Comparison of ENCODE assay signal across 38 cellular contexts in the genomic region with DNA sequence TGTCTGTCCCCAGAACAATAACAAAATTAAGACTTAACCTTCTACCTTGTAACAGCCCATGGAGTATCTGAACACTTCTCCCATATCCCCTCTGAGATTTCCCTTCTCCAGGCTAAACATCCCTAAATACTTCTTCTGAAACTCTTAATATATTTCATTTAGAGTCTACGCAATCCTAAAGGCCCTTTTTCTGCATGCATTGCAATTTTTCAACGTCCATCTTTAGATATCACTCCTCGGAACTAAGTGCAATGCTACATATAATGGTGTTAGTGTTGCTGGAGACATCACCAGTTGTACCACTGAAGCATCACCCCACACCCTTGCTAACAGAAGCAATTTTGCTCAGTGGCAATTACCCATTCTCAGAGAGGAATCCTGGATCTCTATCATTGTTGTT. TPM values are rescaled to one million over a fixed set of nuclear protein-coding genes. Genes with fewer than 3 reads are reported as not detected.
"Had no signal": no experiment of that assay in that cellular context is flagged by ENCODE, and none has a peak within 500 bp of the region (broad histone marks: within the 10 kb centered on the region; RNA-seq: fewer than 3 reads in every experiment).

No MANE protein-coding gene starts in this region.

- H3K4me3 ChIP-seq: MG63 had no signal

- H3K27me3 ChIP-seq: MG63 had no signal

- DNase-seq: Karpas-422, Kasumi-1, MM.1S, MV-4-11, NCI-H1048, NCI-H1092, NCI-H1092 treated with DMSO at 0.1 percent for 48 hours, NCI-H1105, NCI-H1105 treated with DMSO at 0.1 percent for 48 hours, NCI-H1417, NCI-H1417 treated with DMSO at 0.1 percent for 48 hours, NCI-H1436, NCI-H1436 treated with DMSO at 0.1 percent for 48 hours, NCI-H146, NCI-H1694, NCI-H1694 treated with DMSO at 0.1 percent for 48 hours, NCI-H187, NCI-H187 treated with DMSO at 0.1 percent for 48 hours, NCI-H1930, NCI-H2029, NCI-H2029 treated with DMSO at 0.1 percent for 48 hours, NCI-H2081, NCI-H2081 treated with DMSO at 0.1 percent for 48 hours, NCI-H2107, NCI-H2171, NCI-H2171 treated with DMSO at 0.1 percent for 48 hours, NCI-H2227 treated with DMSO at 0.1 percent for 48 hours, NCI-H226, NCI-H345, NCI-H446, NCI-H446 treated with DMSO at 0.1 percent for 48 hours, NCI-H510A, NCI-H510A treated with DMSO at 0.1 percent for 48 hours, NCI-H524 had no signal

- H3K36me3 ChIP-seq: MG63 had no signal

- H3K9me3 ChIP-seq: MG63 had no signal

RNA-seq across cellular contexts. Expression of a gene that starts 13.2 kb away (rescaled TPM):
- total RNA-seq: LHCN-M2, MCF 10A, NCI-H460 had no signal
